25 cellular contexts compared by ENCODE assay signal in genomic region chr2:36464006-36464721, GRCh38.
DNase-seq lines count a peak whose midpoint lies in the region; ATAC-seq and TF ChIP-seq lines count a peak whose summit lies in the region.
"Had no signal": no experiment of that assay in that cellular context is flagged by ENCODE, and none has a peak within 500 bp of the region (broad histone marks: within the 10 kb centered on the region; RNA-seq: fewer than 3 reads in every experiment).

No MANE protein-coding gene starts in this region.

- H3K9me3 Mint-ChIP-seq in endodermal cell = no peaks in the 10 kb centered on the region
- H3K9me3 Mint-ChIP-seq: activated B cell treated with CpG ODN at 0.5 μM for 24 hours; CD8-positive, alpha-beta T cell; stimulated activated memory B cell treated with anti-CD40 and anti-IgM and Interleukin-4, amounts not matched to agents 10 μg/mL and 1 μg/mL and 100 μg/mL, for 72 hours had no signal

- TF ChIP-seq POLR2A in gastrocnemius medialis (IDR thresholded peaks at IDR 0.05) = no peak

- peak overlapping the region; percentile 44 for H3K27ac Mint-ChIP-seq in endodermal cell
- H3K27ac Mint-ChIP-seq: activated B cell treated with CpG ODN at 0.5 μM for 24 hours; activated CD8-positive, alpha-beta T cell treated with anti-CD3 and anti-CD28 coated beads, Interleukin-2, amount 10 ng/mL, durations not matched to agents 7 days and 5 days; CD8-positive, alpha-beta T cell; stimulated activated memory B cell treated with anti-CD40 and anti-IgM and Interleukin-4, amounts not matched to agents 10 μg/mL and 1 μg/mL and 100 μg/mL, for 72 hours had no signal

- H3K4me1 ChIP-seq in endodermal cell (ENCODE audit: control insufficient read depth, insufficient read depth, low read length) (peaks cover 8% of the 10 kb centered on the region), gastrocnemius medialis (peaks cover 46 to 50% of the 10 kb centered on the region in 2 donors)
- H3K4me1 ChIP-seq: prostate gland had no signal

- H3K27ac ChIP-seq in endodermal cell (ENCODE audit: low read depth, low read length) (no peak overlapping the region), gastrocnemius medialis (peak overlapping the region; percentile 2 to 46 (median 28))
- H3K27ac ChIP-seq: foreskin keratinocyte, hepatocyte, left ventricle myocardium inferior, prostate gland, testis had no signal

- H3K4me3 Mint-ChIP-seq in endodermal cell = no peak overlapping the region
- H3K4me3 Mint-ChIP-seq: activated B cell treated with CpG ODN at 0.5 μM for 24 hours; activated CD8-positive, alpha-beta T cell treated with anti-CD3 and anti-CD28 coated beads, Interleukin-2, amount 10 ng/mL, durations not matched to agents 7 days and 5 days; CD8-positive, alpha-beta T cell; stimulated activated memory B cell treated with anti-CD40 and anti-IgM and Interleukin-4, amounts not matched to agents 10 μg/mL and 1 μg/mL and 100 μg/mL, for 72 hours had no signal

- peaks cover 36% of the 10 kb centered on the region for H3K36me3 Mint-ChIP-seq in endodermal cell (ENCODE audit: low read depth)
- H3K36me3 Mint-ChIP-seq: CD8-positive, alpha-beta T cell; stimulated activated memory B cell treated with anti-CD40 and anti-IgM and Interleukin-4, amounts not matched to agents 10 μg/mL and 1 μg/mL and 100 μg/mL, for 72 hours had no signal

- peaks cover 57% of the 10 kb centered on the region for H3K36me3 ChIP-seq in endodermal cell (ENCODE audit: control insufficient read depth, insufficient read depth, low read length)
- peaks cover 0 to 26% of the 10 kb centered on the region in 2 donors for H3K36me3 ChIP-seq in gastrocnemius medialis
- H3K36me3 ChIP-seq: prostate gland had no signal

- H3K27me3 ChIP-seq in endodermal cell (ENCODE audit: control insufficient read depth, insufficient read depth, low read length, poor library complexity, severe bottlenecking) = no peaks in the 10 kb centered on the region
- no peaks in the 10 kb centered on the region for H3K27me3 ChIP-seq in gastrocnemius medialis
- H3K27me3 ChIP-seq: foreskin keratinocyte, hepatocyte, MG63, testis had no signal

- TF ChIP-seq CTCF in endodermal cell (conservative IDR thresholded peaks at IDR 0.05) (no peak), gastrocnemius medialis (IDR thresholded peaks at IDR 0.05 in 4 of 5, conservative IDR thresholded peaks at IDR 0.05 in 1 of 5) (no peak)

- H3K4me1 Mint-ChIP-seq in endodermal cell = no peaks in the 10 kb centered on the region
- H3K4me1 Mint-ChIP-seq: stimulated activated memory B cell treated with anti-CD40 and anti-IgM and Interleukin-4, amounts not matched to agents 10 μg/mL and 1 μg/mL and 100 μg/mL, for 72 hours had no signal

- peak; percentile 36 for ATAC-seq in GM19043 (IDR thresholded peaks at IDR 0.05; ENCODE audit: low read depth, unreplicated experiment)
- no peak for ATAC-seq in gastrocnemius medialis
- no peak for ATAC-seq in HG03457 (IDR thresholded peaks at IDR 0.05; ENCODE audit: unreplicated experiment)
- no peak for ATAC-seq in GM21619 (IDR thresholded peaks at IDR 0.05; ENCODE audit: unreplicated experiment)
- ATAC-seq: activated CD8-positive, alpha-beta T cell treated with anti-CD3 and anti-CD28 coated beads, Interleukin-2, amount 10 ng/mL, durations not matched to agents 7 days and 5 days; CD8-positive, alpha-beta T cell; foreskin keratinocyte; mucosa of descending colon; stimulated activated memory B cell treated with anti-CD40 and anti-IgM and Interleukin-4, amounts not matched to agents 10 μg/mL and 1 μg/mL and 100 μg/mL, for 72 hours had no signal

- DNase-seq in RPMI8226 = peak; percentile 16
- no peak for DNase-seq in endodermal cell
- no peak for DNase-seq in gastrocnemius medialis
- DNase-seq in nucleus accumbens (lab: John Stamatoyannopoulos, UW) = no peak
- DNase-seq in NCI-H2227 (lab: John Stamatoyannopoulos, UW; ENCODE audit: unreplicated experiment) = no peak
- DNase-seq: activated B cell treated with CpG ODN at 0.5 μM for 24 hours; activated CD8-positive, alpha-beta T cell treated with anti-CD3 and anti-CD28 coated beads, Interleukin-2, amount 10 ng/mL, durations not matched to agents 7 days and 5 days; activated gamma-delta T cell; CD8-positive, alpha-beta T cell; foreskin keratinocyte; left ventricle myocardium inferior; MG63; mucosa of descending colon; NCI-H1436; NCI-H2171; NCI-H69; small intestine; T1000; testis had no signal

- intact Hi-C loops in gastrocnemius medialis (cut with DNase I; ENCODE audit: low total_unique reads) = no loop called here

- H3K27me3 Mint-ChIP-seq in endodermal cell (ENCODE audit: insufficient read depth) = no peaks in the 10 kb centered on the region
- H3K27me3 Mint-ChIP-seq: stimulated activated memory B cell treated with anti-CD40 and anti-IgM and Interleukin-4, amounts not matched to agents 10 μg/mL and 1 μg/mL and 100 μg/mL, for 72 hours had no signal

- in situ Hi-C loops in gastrocnemius medialis (cut with MboI; ENCODE audit: low sequenced_read_pairs in 4 of 4) = no loop called here

- H3K9me3 ChIP-seq in endodermal cell (ENCODE audit: control insufficient read depth, low read length) (no peaks in the 10 kb centered on the region), gastrocnemius medialis (no peaks in the 10 kb centered on the region)
- H3K9me3 ChIP-seq: left ventricle myocardium inferior, MG63, mucosa of descending colon, prostate gland, testis had no signal

- WGBS in endodermal cell (ENCODE audit: insufficient coverage in 1 of 2, insufficient read length in 1 of 2), 2 experiments = 94 to 100% methylated on average over 5 to 11 of the region's 11 CpGs

- no peak overlapping the region for H3K9ac ChIP-seq in endodermal cell (ENCODE audit: extremely low read depth, low read length, poor library complexity, severe bottlenecking)

- H3K4me3 ChIP-seq in endodermal cell (ENCODE audit: low read length) = no peak overlapping the region
- no peak overlapping the region for H3K4me3 ChIP-seq in gastrocnemius medialis
- H3K4me3 ChIP-seq: hepatocyte, left ventricle myocardium inferior, MG63, mucosa of descending colon, prostate gland, testis had no signal
